8 cellular contexts compared by ENCODE assay signal in the genomic region with DNA sequence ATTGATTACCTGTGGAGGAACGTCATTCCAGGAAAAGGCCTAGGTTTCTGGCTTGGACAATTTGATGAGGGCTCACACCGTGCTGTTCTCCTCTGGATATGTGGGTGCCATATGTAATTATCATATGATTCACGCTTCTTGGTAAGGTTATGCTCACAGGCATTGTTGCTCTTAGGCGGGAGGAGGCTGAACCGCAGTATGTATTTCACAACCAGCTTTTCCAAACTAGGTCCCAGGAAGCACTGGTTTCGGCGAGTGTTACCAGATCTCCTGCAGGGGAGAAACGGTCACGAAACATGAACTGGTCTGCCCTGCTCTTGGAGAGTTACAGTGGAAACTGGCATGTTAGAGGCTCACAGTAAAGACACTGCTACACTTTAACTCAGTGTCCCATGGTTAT. TPM values are rescaled to one million over a fixed set of nuclear protein-coding genes. Genes with fewer than 3 reads are reported as not detected.
DNase-seq lines count a peak whose midpoint lies in the region; ATAC-seq and TF ChIP-seq lines count a peak whose summit lies in the region.

No MANE protein-coding gene starts in this region.

- peak overlapping the region; percentile 63 for H3K9ac ChIP-seq in skeletal muscle satellite cell (ENCODE audit: low read depth, low read length)

- H3K4me1 Mint-ChIP-seq in GM23338, result peaks cover 6% of the 10 kb centered on the region; the same call in 2 of the 3 replicates

- H3K4me2 ChIP-seq in GM23338 (peak overlapping the region; percentile 88), skeletal muscle satellite cell (ENCODE audit: low read length) (peak overlapping the region; percentile 86)

- H3K27me3 ChIP-seq in GM23338 (ENCODE audit: insufficient read depth), result 0 out of 2 replicates have a peak, but pooled peaks cover 5% of the 10 kb centered on the region
- no peaks in the 10 kb centered on the region for H3K27me3 ChIP-seq in WERI-Rb-1 (ENCODE audit: insufficient read depth, low read depth, severe bottlenecking)
- H3K27me3 ChIP-seq in skeletal muscle satellite cell (ENCODE audit: control insufficient read depth, insufficient read depth, low read length), result no peaks in the 10 kb centered on the region

- DNase-seq in GM23338 (ENCODE audit: low spot score), result peak; percentile 33
- peak; percentile 4 for DNase-seq in WERI-Rb-1
- DNase-seq in head of caudate nucleus, result peak in 27 of 42 donors; percentile 9 to 72 (median 29)
- no peak for DNase-seq in mesenteric fat pad (ENCODE audit: low spot score)
- no peak for DNase-seq in HuH-7 (ENCODE audit: low spot score)

- TF ChIP-seq CTCF in GM23338 (conservative IDR thresholded peaks at IDR 0.05; ENCODE audit: low read depth in 2 of 2), result no peak
- TF ChIP-seq CTCF in WERI-Rb-1 (IDR thresholded peaks at IDR 0.05; ENCODE audit: low read depth, low read length), result no peak

- H3K27ac Mint-ChIP-seq in GM23338, result no peak overlapping the region

- H3K79me2 ChIP-seq in GM23338 (replicated peaks; ENCODE audit: insufficient read depth), result no peaks in the 10 kb centered on the region

- peak overlapping the region; percentile 76 for H3K4me3 Mint-ChIP-seq in GM23338

- no peaks in the 10 kb centered on the region for H4K20me1 ChIP-seq in GM23338 (replicated peaks; ENCODE audit: insufficient read depth)

- intact Hi-C loops in head of caudate nucleus (cut with DNase I), result loop anchor here (2.0 kb wide), 1 partner anchor 102 kb away; no protein-coding TSS in a partner anchor

- H3K4me3 ChIP-seq in GM23338, result peak overlapping the region; percentile 78
- peak overlapping the region; percentile 55 for H3K4me3 ChIP-seq in WERI-Rb-1 (ENCODE audit: low read depth, low read length)
- peak overlapping the region; percentile 65 for H3K4me3 ChIP-seq in skeletal muscle satellite cell (ENCODE audit: low read length)

- H3K36me3 ChIP-seq in GM23338 (ENCODE audit: insufficient read depth) (no peaks in the 10 kb centered on the region), WERI-Rb-1 (no peaks in the 10 kb centered on the region), skeletal muscle satellite cell (ENCODE audit: insufficient read depth, low read length) (no peaks in the 10 kb centered on the region)

- no peaks in the 10 kb centered on the region for H3K9me3 Mint-ChIP-seq in GM23338

- peak overlapping the region; percentile 99 for H2AFZ ChIP-seq in GM23338

- ATAC-seq in GM23338 (peak; percentile 6), HG02798 (IDR thresholded peaks at IDR 0.05; ENCODE audit: poor library complexity, unreplicated experiment) (no peak), HG03039 (IDR thresholded peaks at IDR 0.05; ENCODE audit: unreplicated experiment) (no peak)

- H3K27me3 Mint-ChIP-seq in GM23338 (ENCODE audit: insufficient read depth, low read depth, poor library complexity), result peaks cover 7% of the 10 kb centered on the region

- no peaks in the 10 kb centered on the region for H3K9me2 ChIP-seq in GM23338 (ENCODE audit: insufficient read depth)

- H3K4me1 ChIP-seq in GM23338 (ENCODE audit: insufficient read depth) (peaks cover 4% of the 10 kb centered on the region; the same call in 1 of the 2 replicates), skeletal muscle satellite cell (ENCODE audit: control insufficient read depth, insufficient read depth, low read length) (peaks cover 37% of the 10 kb centered on the region)

- H3K27ac ChIP-seq in GM23338 (ENCODE audit: low read depth), result no peak overlapping the region
- no peak overlapping the region for H3K27ac ChIP-seq in WERI-Rb-1

- no peaks in the 10 kb centered on the region for H3F3A ChIP-seq in GM23338 (replicated peaks; ENCODE audit: low read depth)

- peaks cover 11% of the 10 kb centered on the region; the same call in 1 of the 3 replicates for H3K36me3 Mint-ChIP-seq in GM23338 (ENCODE audit: low read depth)

- H3K9me3 ChIP-seq in WERI-Rb-1 (ENCODE audit: severe bottlenecking), result peaks cover 10% of the 10 kb centered on the region
- H3K9me3 ChIP-seq in skeletal muscle satellite cell (replicated peaks; ENCODE audit: low read length), result no peaks in the 10 kb centered on the region

TF ChIP-seq in GM23338, 12 proteins besides CTCF, POLR2A, EP300 and RAD21 (continues in another document):
- TF ChIP-seq, protein P1, sequence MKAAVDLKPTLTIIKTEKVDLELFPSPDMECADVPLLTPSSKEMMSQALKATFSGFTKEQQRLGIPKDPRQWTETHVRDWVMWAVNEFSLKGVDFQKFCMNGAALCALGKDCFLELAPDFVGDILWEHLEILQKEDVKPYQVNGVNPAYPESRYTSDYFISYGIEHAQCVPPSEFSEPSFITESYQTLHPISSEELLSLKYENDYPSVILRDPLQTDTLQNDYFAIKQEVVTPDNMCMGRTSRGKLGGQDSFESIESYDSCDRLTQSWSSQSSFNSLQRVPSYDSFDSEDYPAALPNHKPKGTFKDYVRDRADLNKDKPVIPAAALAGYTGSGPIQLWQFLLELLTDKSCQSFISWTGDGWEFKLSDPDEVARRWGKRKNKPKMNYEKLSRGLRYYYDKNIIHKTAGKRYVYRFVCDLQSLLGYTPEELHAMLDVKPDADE (IDR thresholded peaks at IDR 0.05), result no peak
- TF ChIP-seq NANOG (IDR thresholded peaks at IDR 0.05; ENCODE audit: borderline replicate concordance), result no peak
- TF ChIP-seq, protein P2, sequence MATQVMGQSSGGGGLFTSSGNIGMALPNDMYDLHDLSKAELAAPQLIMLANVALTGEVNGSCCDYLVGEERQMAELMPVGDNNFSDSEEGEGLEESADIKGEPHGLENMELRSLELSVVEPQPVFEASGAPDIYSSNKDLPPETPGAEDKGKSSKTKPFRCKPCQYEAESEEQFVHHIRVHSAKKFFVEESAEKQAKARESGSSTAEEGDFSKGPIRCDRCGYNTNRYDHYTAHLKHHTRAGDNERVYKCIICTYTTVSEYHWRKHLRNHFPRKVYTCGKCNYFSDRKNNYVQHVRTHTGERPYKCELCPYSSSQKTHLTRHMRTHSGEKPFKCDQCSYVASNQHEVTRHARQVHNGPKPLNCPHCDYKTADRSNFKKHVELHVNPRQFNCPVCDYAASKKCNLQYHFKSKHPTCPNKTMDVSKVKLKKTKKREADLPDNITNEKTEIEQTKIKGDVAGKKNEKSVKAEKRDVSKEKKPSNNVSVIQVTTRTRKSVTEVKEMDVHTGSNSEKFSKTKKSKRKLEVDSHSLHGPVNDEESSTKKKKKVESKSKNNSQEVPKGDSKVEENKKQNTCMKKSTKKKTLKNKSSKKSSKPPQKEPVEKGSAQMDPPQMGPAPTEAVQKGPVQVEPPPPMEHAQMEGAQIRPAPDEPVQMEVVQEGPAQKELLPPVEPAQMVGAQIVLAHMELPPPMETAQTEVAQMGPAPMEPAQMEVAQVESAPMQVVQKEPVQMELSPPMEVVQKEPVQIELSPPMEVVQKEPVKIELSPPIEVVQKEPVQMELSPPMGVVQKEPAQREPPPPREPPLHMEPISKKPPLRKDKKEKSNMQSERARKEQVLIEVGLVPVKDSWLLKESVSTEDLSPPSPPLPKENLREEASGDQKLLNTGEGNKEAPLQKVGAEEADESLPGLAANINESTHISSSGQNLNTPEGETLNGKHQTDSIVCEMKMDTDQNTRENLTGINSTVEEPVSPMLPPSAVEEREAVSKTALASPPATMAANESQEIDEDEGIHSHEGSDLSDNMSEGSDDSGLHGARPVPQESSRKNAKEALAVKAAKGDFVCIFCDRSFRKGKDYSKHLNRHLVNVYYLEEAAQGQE (IDR thresholded peaks at IDR 0.05; ENCODE audit: unreplicated experiment), result no peak

RNA-seq across cellular contexts. Expression of a gene that starts 0.8 kb away (rescaled TPM):
- total RNA-seq in GM23338 (2014; rRNA removed; shearing (Covaris generic)), result 4.3 and 4.4 TPM in 2 replicates
- 3.3 and 4.8 TPM in 2 replicates for polyA plus RNA-seq in GM23338 (2016; fragmentation: Nextera tagmentation; extraction: Ambion mirVana)
- 4.1 and 7.0 TPM in 2 replicates for total RNA-seq in skeletal muscle satellite cell (2012; rRNA removed)
- total RNA-seq in mesenteric fat pad, result 6.1 TPM

Comparison
In these comparisons a context has a peak if more than half of its experiments do, and no peak if none do; other contexts are left out.
1. DNase-seq: peak in GM23338 (single experiment), WERI-Rb-1 (single experiment) and head of caudate nucleus (27 of 42); none in mesenteric fat pad (single experiment) and HuH-7 (single experiment).
2. Peak in every context shown above with its lines, with median percentiles within 50 percentile points of each other: H3K4me3 ChIP-seq.